Comparison of ENCODE assay signal across 9 cellular contexts in genomic region chr16:29968205-29968604, GRCh38.
"Had no signal": no experiment of that assay in that cellular context is flagged by ENCODE, and none has a peak within 500 bp of the region (broad histone marks: within the 10 kb centered on the region; RNA-seq: fewer than 3 reads in every experiment).

No MANE protein-coding gene starts in this region.

- ATAC-seq: HCT116 had no signal

- H3K4me3 ChIP-seq: GM23248, HAP-1 had no signal

- H3K27ac ChIP-seq: GM23248, HL-60 had no signal

- H3K27ac Mint-ChIP-seq: HFFc6 had no signal

- H3K4me3 Mint-ChIP-seq: HFFc6 had no signal

- H3K9ac ChIP-seq: GM23248 had no signal

- H3K4me1 ChIP-seq: HAP-1 had no signal

- H2AFZ ChIP-seq: GM23248 had no signal

- DNase-seq: GM23248, GOT3, H7, HFFc6, IMR-90, KBM-7 had no signal
